ENCODE assay signal across 15 cellular contexts in genomic region chr6:140061422-140062041, GRCh38.
DNase-seq lines count a peak whose midpoint lies in the region; ATAC-seq and TF ChIP-seq lines count a peak whose summit lies in the region.
"Had no signal": no experiment of that assay in that cellular context is flagged by ENCODE, and none has a peak within 500 bp of the region (broad histone marks: within the 10 kb centered on the region; RNA-seq: fewer than 3 reads in every experiment).

No MANE protein-coding gene starts in this region.

- H3K4me3 ChIP-seq in fibroblast of lung (replicated peaks in 1 of 4; ENCODE audit: control extremely low read depth in 1 of 4, insufficient read depth in 1 of 4, low read depth in 3 of 4, low read length in 4 of 4) (no peak overlapping the region), aorta (ENCODE audit: low read length in 2 of 2) (no peak overlapping the region)
- H3K4me3 ChIP-seq: MG63, prostate gland had no signal

- H3K27me3 ChIP-seq in fibroblast of lung (ENCODE audit: control insufficient read depth, insufficient read depth, low read length), result no peaks in the 10 kb centered on the region
- H3K27me3 ChIP-seq in aorta (ENCODE audit: control insufficient read depth in 1 of 2, insufficient read depth in 2 of 2, low read length in 1 of 2), result no peaks in the 10 kb centered on the region
- H3K27me3 ChIP-seq: MG63 had no signal

- no peak overlapping the region for H2AFZ ChIP-seq in fibroblast of lung (ENCODE audit: low read length)

- ATAC-seq in Right ventricle myocardium superior (ENCODE audit: poor library complexity), result peak; percentile 19
- ATAC-seq in omental fat pad (ENCODE audit: low FRiP score), result peak; percentile 20
- ATAC-seq in aorta (ENCODE audit: low FRiP score), result peak; percentile 39

- H3K4me1 ChIP-seq in fibroblast of lung (ENCODE audit: control insufficient read depth, extremely low read depth, insufficient read depth, low read length) (peaks cover 9% of the 10 kb centered on the region), aorta (ENCODE audit: control insufficient read depth in 1 of 2, insufficient read depth in 2 of 2, low read length in 2 of 2) (peaks cover 4% of the 10 kb centered on the region in 2 donors)
- H3K4me1 ChIP-seq: prostate gland had no signal

- H3K79me2 ChIP-seq in fibroblast of lung (ENCODE audit: control insufficient read depth, insufficient read depth, low read length), result no peaks in the 10 kb centered on the region

- TF ChIP-seq CTCF in fibroblast of lung (conservative IDR thresholded peaks at IDR 0.05 in 1 of 2, IDR thresholded peaks at IDR 0.05 in 1 of 2; ENCODE audit: low read depth in 1 of 2, low read length in 2 of 2), result no peak
- no peak for TF ChIP-seq CTCF in omental fat pad (IDR thresholded peaks at IDR 0.05)

- H4K20me1 ChIP-seq in fibroblast of lung (ENCODE audit: control insufficient read depth, extremely low read depth, insufficient read depth, low read length), result no peaks in the 10 kb centered on the region

- H3K27ac ChIP-seq in fibroblast of lung (ENCODE audit: insufficient read depth, low read length) (peak overlapping the region; percentile 50), aorta (ENCODE audit: low read depth in 1 of 2, low read length in 2 of 2) (peak overlapping the region in 1 of 2 donors; percentile 57)
- H3K27ac ChIP-seq: prostate gland had no signal

- no peak overlapping the region for H3K4me2 ChIP-seq in fibroblast of lung (ENCODE audit: extremely low read depth, insufficient read depth, low read length)

- intact Hi-C loops in Right ventricle myocardium superior (cut with DNase I), result no loop called here
- intact Hi-C loops in cardiac septum (cut with DNase I), result no loop called here
- intact Hi-C loops in aorta (cut with DNase I), result loop anchor here in 1 of 2 donors (5.0 kb wide), 1 partner anchor 69 kb away; no protein-coding TSS in a partner anchor

- DNase-seq in Right ventricle myocardium superior, result no peak
- DNase-seq in cardiac septum (ENCODE audit: low spot score), result no peak
- no peak for DNase-seq in fibroblast of lung (ENCODE audit: low read depth in 2 of 2)
- no peak for DNase-seq in omental fat pad (ENCODE audit: low spot score)
- DNase-seq in aorta, result no peak
- no peak for DNase-seq in activated naive CD4-positive, alpha-beta T cell treated with anti-CD3 and anti-CD28 coated beads, Interleukin-2, amount 50 U/mL, for 16 hours
- no peak for DNase-seq in SKM-1 (lab: John Stamatoyannopoulos, UW; ENCODE audit: unreplicated experiment)
- DNase-seq in AG08396 (ENCODE audit: low spot score), result no peak
- DNase-seq: 8988T; activated CD4-positive, alpha-beta T cell treated with anti-CD3 and anti-CD28 coated beads, Interleukin-2, amount 50 U/mL, for 48 hours; CD8-positive, alpha-beta memory T cell; effector CD4-positive, alpha-beta T cell; NCI-H2081 treated with DMSO at 0.1 percent for 48 hours had no signal

- WGBS in aorta, 2 donors, result 26 to 30% methylated on average over 4 of the region's 4 CpGs

- H3K9me3 ChIP-seq in fibroblast of lung (ENCODE audit: control insufficient read depth, insufficient read depth, low read depth, low read length) (no peaks in the 10 kb centered on the region), aorta (ENCODE audit: control insufficient read depth, low read length) (no peaks in the 10 kb centered on the region)
- H3K9me3 ChIP-seq: prostate gland had no signal

- H3K9ac ChIP-seq in fibroblast of lung (ENCODE audit: insufficient read depth, low read length), result no peak overlapping the region

- H3K36me3 ChIP-seq in fibroblast of lung (ENCODE audit: control insufficient read depth, insufficient read depth, low read length), result no peaks in the 10 kb centered on the region
- H3K36me3 ChIP-seq in aorta (ENCODE audit: control insufficient read depth in 1 of 2, insufficient read depth in 2 of 2, low read length in 1 of 2), result no peaks in the 10 kb centered on the region
- H3K36me3 ChIP-seq: MG63, prostate gland had no signal
